In the genomic region with DNA sequence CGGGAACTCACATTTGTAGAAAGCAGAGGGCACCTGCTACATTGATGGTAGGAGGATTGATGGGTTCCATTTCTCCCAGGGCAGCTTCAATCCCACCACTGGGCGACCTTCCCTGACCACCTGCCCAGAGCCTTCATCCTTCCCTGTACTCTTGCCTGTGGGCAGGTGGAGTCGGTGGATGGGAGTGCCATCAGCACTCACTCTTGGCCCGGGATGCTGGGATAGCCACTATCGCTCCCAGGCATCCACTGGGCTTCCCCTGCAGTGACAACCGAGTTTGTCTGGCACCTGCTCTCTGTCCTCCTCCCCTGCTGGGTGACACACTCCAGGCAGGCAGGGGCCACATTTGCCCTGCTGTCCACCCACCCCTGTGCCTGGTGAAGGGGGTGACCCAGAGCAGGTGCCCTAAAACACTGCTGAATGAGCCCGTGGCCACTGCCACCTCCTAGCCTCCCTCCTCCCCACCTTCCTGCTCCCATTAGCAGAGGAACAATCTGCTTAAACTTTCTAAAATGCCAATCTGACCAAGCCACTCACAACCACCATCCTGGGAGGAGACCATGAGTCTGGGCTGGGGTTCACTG, we compare ENCODE assay signal across 18 cellular contexts.
DNase-seq lines count a peak whose midpoint lies in the region; ATAC-seq and TF ChIP-seq lines count a peak whose summit lies in the region.
"Had no signal": no experiment of that assay in that cellular context is flagged by ENCODE, and none has a peak within 500 bp of the region (broad histone marks: within the 10 kb centered on the region; RNA-seq: fewer than 3 reads in every experiment).

No MANE protein-coding gene starts in this region.

- peaks cover 16% of the 10 kb centered on the region for H3K27me3 Mint-ChIP-seq in glutamatergic neuron (ENCODE audit: unreplicated experiment)

- H3K27me3 ChIP-seq in colonic mucosa = no peaks in the 10 kb centered on the region
- H3K27me3 ChIP-seq: BLaER1 treated with 17β-estradiol and CSF1 and Interleukin-3, amounts not matched to agents 10 nM and 100 nM had no signal

- H3K27ac ChIP-seq in colonic mucosa (no peak overlapping the region), substantia nigra (ENCODE audit: low read depth, low read length, poor library complexity, severe bottlenecking) (no peak overlapping the region)
- H3K27ac ChIP-seq: BLaER1 treated with 17β-estradiol and CSF1 and Interleukin-3, amounts not matched to agents 10 nM and 100 nM had no signal

- peaks cover 6% of the 10 kb centered on the region for H3K36me3 Mint-ChIP-seq in glutamatergic neuron (ENCODE audit: unreplicated experiment)
- H3K36me3 Mint-ChIP-seq: CD4-positive, alpha-beta memory T cell had no signal

- no peak overlapping the region for H3K4me3 Mint-ChIP-seq in glutamatergic neuron (ENCODE audit: unreplicated experiment)
- H3K4me3 Mint-ChIP-seq: CD4-positive, alpha-beta memory T cell had no signal

- H3K27ac Mint-ChIP-seq in glutamatergic neuron (ENCODE audit: unreplicated experiment) = no peak overlapping the region
- H3K27ac Mint-ChIP-seq: CD4-positive, alpha-beta memory T cell had no signal

- no peaks in the 10 kb centered on the region for H3K4me1 ChIP-seq in colonic mucosa
- H3K4me1 ChIP-seq: BLaER1 treated with 17β-estradiol and CSF1 and Interleukin-3, amounts not matched to agents 10 nM and 100 nM; Caco-2 had no signal

- no peaks in the 10 kb centered on the region for H3K4me1 Mint-ChIP-seq in glutamatergic neuron (ENCODE audit: low read depth, unreplicated experiment)
- H3K4me1 Mint-ChIP-seq: CD4-positive, alpha-beta memory T cell had no signal

- no peaks in the 10 kb centered on the region for H3K9me3 ChIP-seq in colonic mucosa
- H3K9me3 ChIP-seq: Caco-2 had no signal

- no peaks in the 10 kb centered on the region for H3K36me3 ChIP-seq in colonic mucosa
- H3K36me3 ChIP-seq: BLaER1 treated with 17β-estradiol and CSF1 and Interleukin-3, amounts not matched to agents 10 nM and 100 nM had no signal

- peaks cover 26% of the 10 kb centered on the region for H3K9me3 Mint-ChIP-seq in glutamatergic neuron (ENCODE audit: unreplicated experiment)

- DNase-seq in activated effector memory CD4-positive, alpha-beta T cell treated with anti-CD3 and anti-CD28 coated beads, Interleukin-2, amount 50 U/mL, for 16 hours = peak; percentile 42
- DNase-seq in activated effector memory CD4-positive, alpha-beta T cell treated with Interleukin-2 at 50 U/mL for 16 hours = no peak
- peak; percentile 10 for DNase-seq in colonic mucosa
- DNase-seq in sciatic nerve (ENCODE audit: low spot score) = peak; percentile 28
- no peak for DNase-seq in glutamatergic neuron
- no peak for DNase-seq in glomerular visceral epithelial cell (ENCODE audit: extremely low spot score)
- DNase-seq in substantia nigra (lab: John Stamatoyannopoulos, UW) = no peak
- DNase-seq: 8988T; CD4-positive, alpha-beta memory T cell; DMS 273 treated with DMSO at 0.1 percent for 48 hours; DMS79 treated with DMSO at 0.1 percent for 48 hours; Karpas-422; NCI-H1694 treated with DMSO at 0.1 percent for 48 hours; NCI-H446; NCI-H526; OCI-M1 had no signal

- H3K9ac ChIP-seq in colonic mucosa (ENCODE audit: low read depth in 2 of 2, low read length in 2 of 2) = no peak overlapping the region
- H3K9ac ChIP-seq: BLaER1 treated with 17β-estradiol and CSF1 and Interleukin-3, amounts not matched to agents 10 nM and 100 nM had no signal

- TF ChIP-seq CTCF in colonic mucosa (IDR thresholded peaks at IDR 0.05) (no peak), glutamatergic neuron (IDR thresholded peaks at IDR 0.05; ENCODE audit: partially characterized antibody, unreplicated experiment) (no peak)

- intact Hi-C loops in colonic mucosa (cut with DNase I) = no loop called here
- intact Hi-C loops in sciatic nerve (cut with DNase I) = no loop called here

- ATAC-seq in sciatic nerve = no peak

- H3K4me3 ChIP-seq in colonic mucosa = no peak overlapping the region
- H3K4me3 ChIP-seq: BLaER1 treated with 17β-estradiol and CSF1 and Interleukin-3, amounts not matched to agents 10 nM and 100 nM had no signal

Comparison
In these comparisons a context has a peak if more than half of its experiments do, and no peak if none do; other contexts are left out.
1. DNase-seq: peak in activated effector memory CD4-positive, alpha-beta T cell treated with anti-CD3 and anti-CD28 coated beads, Interleukin-2, amount 50 U/mL, for 16 hours (single experiment), colonic mucosa (single experiment) and sciatic nerve (single experiment); none in activated effector memory CD4-positive, alpha-beta T cell treated with Interleukin-2 at 50 U/mL for 16 hours (single experiment), glutamatergic neuron (single experiment), glomerular visceral epithelial cell (single experiment) and substantia nigra (0 of 49).